ENCODE assay signal across 22 cellular contexts in genomic region chr4:74970577-74970976, GRCh38. TPM values are rescaled to one million over a fixed set of nuclear protein-coding genes. Genes with fewer than 3 reads are reported as not detected.
"Had no signal": no experiment of that assay in that cellular context is flagged by ENCODE, and none has a peak within 500 bp of the region (broad histone marks: within the 10 kb centered on the region; RNA-seq: fewer than 3 reads in every experiment).

No MANE protein-coding gene starts in this region.

- DNase-seq: activated B cell treated with CpG ODN at 0.5 μM for 24 hours; activated CD4-positive, alpha-beta memory T cell treated with anti-CD3 and anti-CD28 coated beads for 36 hours; activated CD4-positive, alpha-beta T cell treated with anti-CD3 and anti-CD28 coated beads for 4 hours; activated gamma-delta T cell treated with Interleukin-2 at 50 U/mL for 16 hours; activated naive CD8-positive, alpha-beta T cell treated with anti-CD3 and anti-CD28 coated beads for 36 hours; activated T-cell treated with anti-CD3 and anti-CD28 coated beads for 4 hours; amniotic stem cell; central memory CD4-positive, alpha-beta T cell; foreskin fibroblast; kidney; mesenchymal stem cell; nucleus accumbens; stimulated activated CD4-positive, alpha-beta T cell treated with anti-CD3 and anti-CD28 coated beads, Interleukin-12 subunit alpha, Interleukin-12 subunit beta, amount 100 ng/mL, for 4 hours; stimulated activated CD4-positive, alpha-beta T cell treated with anti-CD3 and anti-CD28 coated beads, Interleukin-1b, Interleukin-23, amount 100 ng/mL, for 48 hours; stimulated activated CD8-positive, alpha-beta memory T cell treated with anti-CD3 and anti-CD28 coated beads, Interleukin-4, amount 100 ng/mL, for 48 hours; stimulated activated naive CD4-positive, alpha-beta T cell treated with Interleukin-2 at 50 U/mL for 16 hours; substantia nigra had no signal

- H3K27ac Mint-ChIP-seq: activated B cell treated with CpG ODN at 0.5 μM for 24 hours; activated CD4-positive, alpha-beta memory T cell treated with anti-CD3 and anti-CD28 coated beads for 36 hours; activated naive CD8-positive, alpha-beta T cell treated with anti-CD3 and anti-CD28 coated beads for 36 hours; activated T-helper 1 cell treated with anti-CD3 and anti-CD28 coated beads, Interleukin-12 subunit alpha, Interleukin-12 subunit beta, Interleukin-2, Interleukin-4 antibody, amounts not matched to agents 30 ng/mL and 10 ng/mL and 1 ng/mL, durations not matched to agents 14 hours and 24 hours and 36 hours; natural killer cell treated with Interleukin-12 subunit alpha and Interleukin-12 subunit beta and Interleukin-15 and Interleukin-18, amount 100 ng/mL, for 72 hours had no signal

- H3K27ac ChIP-seq: epithelial cell of prostate had no signal

- H3K4me3 ChIP-seq: body of pancreas had no signal

- H3K27me3 ChIP-seq: body of pancreas had no signal

- H3K27me3 Mint-ChIP-seq: activated B cell treated with CpG ODN at 0.5 μM for 24 hours; activated CD4-positive, alpha-beta memory T cell treated with anti-CD3 and anti-CD28 coated beads for 36 hours had no signal

- H3K4me1 Mint-ChIP-seq: activated naive CD8-positive, alpha-beta T cell treated with anti-CD3 and anti-CD28 coated beads for 36 hours had no signal

- H3K36me3 Mint-ChIP-seq: activated CD4-positive, alpha-beta memory T cell treated with anti-CD3 and anti-CD28 coated beads for 36 hours; activated naive CD8-positive, alpha-beta T cell treated with anti-CD3 and anti-CD28 coated beads for 36 hours; natural killer cell treated with Interleukin-12 subunit alpha and Interleukin-12 subunit beta and Interleukin-15 and Interleukin-18, amount 100 ng/mL, for 72 hours had no signal

- H3K9me3 ChIP-seq: body of pancreas had no signal

- H3K4me3 Mint-ChIP-seq: activated B cell treated with CpG ODN at 0.5 μM for 24 hours; activated CD4-positive, alpha-beta memory T cell treated with anti-CD3 and anti-CD28 coated beads for 36 hours; activated naive CD8-positive, alpha-beta T cell treated with anti-CD3 and anti-CD28 coated beads for 36 hours; activated T-helper 1 cell treated with anti-CD3 and anti-CD28 coated beads, Interleukin-12 subunit alpha, Interleukin-12 subunit beta, Interleukin-2, Interleukin-4 antibody, amounts not matched to agents 30 ng/mL and 10 ng/mL and 1 ng/mL, durations not matched to agents 14 hours and 24 hours and 36 hours; endodermal cell; natural killer cell treated with Interleukin-12 subunit alpha and Interleukin-12 subunit beta and Interleukin-15 and Interleukin-18, amount 100 ng/mL, for 72 hours had no signal

- H3K9me3 Mint-ChIP-seq: activated B cell treated with CpG ODN at 0.5 μM for 24 hours; activated CD4-positive, alpha-beta memory T cell treated with anti-CD3 and anti-CD28 coated beads for 36 hours; activated naive CD8-positive, alpha-beta T cell treated with anti-CD3 and anti-CD28 coated beads for 36 hours; endodermal cell had no signal

RNA-seq across cellular contexts. Expression of gene PARM1, which starts 37.7 kb away (rescaled TPM):
- total RNA-seq: activated CD4-positive, alpha-beta memory T cell treated with anti-CD3 and anti-CD28 coated beads for 36 hours; activated T-helper 1 cell treated with anti-CD3 and anti-CD28 coated beads, Interleukin-12 subunit alpha, Interleukin-12 subunit beta, Interleukin-2, Interleukin-4 antibody, amounts not matched to agents 30 ng/mL and 10 ng/mL and 1 ng/mL, durations not matched to agents 14 hours and 24 hours and 36 hours had no signal
